8 cellular contexts compared by ENCODE assay signal in the genomic region with DNA sequence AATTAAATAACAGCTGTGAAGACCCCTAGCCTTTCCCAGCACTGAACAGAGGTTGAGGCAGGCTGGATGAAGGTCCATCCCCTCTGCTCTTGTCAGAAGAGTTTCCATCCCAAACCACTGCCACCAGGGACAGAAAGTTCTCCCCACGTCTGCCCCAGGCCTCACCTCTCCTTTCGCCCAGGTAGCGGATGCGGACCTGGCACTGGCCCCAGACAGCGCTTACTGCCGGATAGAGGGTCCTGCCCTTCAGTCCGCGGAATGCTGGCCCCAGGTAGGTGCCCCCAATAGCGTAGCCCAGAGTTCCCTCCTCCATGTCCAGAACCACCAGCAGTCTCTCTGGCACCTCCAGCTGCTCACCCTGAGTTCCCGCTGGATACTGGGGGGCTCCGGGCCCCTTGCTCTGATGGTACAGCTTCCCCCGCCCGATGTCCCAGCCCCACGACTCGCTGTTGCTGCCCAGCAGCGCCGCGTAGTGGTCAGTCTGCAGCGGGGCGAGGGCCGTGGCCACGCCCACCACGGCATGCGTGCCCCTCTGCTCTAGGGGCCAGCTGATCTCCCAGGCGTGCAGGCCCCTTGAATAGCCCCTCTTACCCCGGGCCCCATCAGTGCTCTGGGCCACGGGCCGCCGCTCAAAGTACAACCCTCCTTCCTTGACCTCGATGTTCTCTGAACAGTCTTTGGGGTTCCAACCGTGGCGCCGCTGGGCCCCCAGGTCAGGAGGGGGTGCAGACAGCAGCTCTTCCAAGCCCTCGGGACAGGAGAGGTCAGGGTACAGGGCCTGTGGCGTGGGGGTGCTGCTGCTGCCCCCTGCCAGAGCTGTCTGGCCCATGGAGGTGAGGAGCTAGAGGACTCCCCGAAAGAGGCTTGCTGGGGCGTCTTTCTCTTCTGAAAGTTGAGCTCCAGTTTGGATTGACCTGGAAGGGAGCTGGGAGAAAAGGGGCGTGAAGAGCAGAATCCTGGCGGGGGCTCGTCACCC. TPM values are rescaled to one million over a fixed set of nuclear protein-coding genes. Genes with fewer than 3 reads are reported as not detected.
DNase-seq lines count a peak whose midpoint lies in the region; ATAC-seq and TF ChIP-seq lines count a peak whose summit lies in the region.

No MANE protein-coding gene starts in this region.

- H3K27me3 ChIP-seq in Panc1 (ENCODE audit: control insufficient read depth, insufficient read depth, low read length) = no peaks in the 10 kb centered on the region

- intact Hi-C loops in Panc1 (cut with micrococcal nuclease; ENCODE audit: unreplicated experiment) = no loop called here

- POLR2A ChIA-PET in Panc1 (lab: Charles Lee) = interaction anchor here (0.5 to 0.6 kb wide), 3 partner anchors 19 to 338 kb away, joined by 3 to 8 read pairs (median 7); partner anchors contain the start of gene GAPDH

- peak overlapping the region; percentile 38 for H3K27ac Mint-ChIP-seq in nephron progenitor cell
- H3K27ac Mint-ChIP-seq in stimulated activated naive CD8-positive, alpha-beta T cell treated with anti-CD3 and anti-CD28 coated beads, Interleukin-15, Interleukin-2, amounts not matched to agents 100 ng/mL and 50 ng/mL, for 24 hours = peak overlapping the region; percentile 87

- H3K4me3 ChIP-seq in Panc1 (ENCODE audit: low read depth in 2 of 2, low read length in 2 of 2) (peak overlapping the region; percentile 75 to 84), fibroblast of the aortic adventitia (ENCODE audit: low read depth, low read length) (peak overlapping the region; percentile 91)

- H3K36me3 Mint-ChIP-seq in nephron progenitor cell (ENCODE audit: low read depth) = peaks cover 45% of the 10 kb centered on the region
- peaks cover 72% of the 10 kb centered on the region for H3K36me3 Mint-ChIP-seq in stimulated activated naive CD8-positive, alpha-beta T cell treated with anti-CD3 and anti-CD28 coated beads, Interleukin-15, Interleukin-2, amounts not matched to agents 100 ng/mL and 50 ng/mL, for 24 hours (ENCODE audit: low read depth)

- H3K27ac ChIP-seq in Panc1 (ENCODE audit: low read length) = peak overlapping the region; percentile 88

- ATAC-seq in Panc1 = peak; percentile 68

- DNase-seq in NCI-H2081 (lab: John Stamatoyannopoulos, UW) = peak; percentile 73 to 75
- no peak for DNase-seq in NCI-H2081 treated with DMSO at 0.1 percent for 48 hours (lab: John Stamatoyannopoulos, UW)
- DNase-seq in HT-29 (ENCODE audit: low spot score) = peak; percentile 88
- DNase-seq in Panc1 (ENCODE audit: low read depth, low spot score) = no peak
- DNase-seq in activated T-helper 9 cell treated with anti-CD3 and anti-CD28 coated beads, Interleukin-2, amount 50 U/mL, for 16 hours (ENCODE audit: low read depth) = peak; percentile 75
- peak; percentile 57 for DNase-seq in fibroblast of the aortic adventitia (ENCODE audit: low read depth)
- DNase-seq in nephron progenitor cell = peak; percentile 93

- CTCF ChIA-PET in Panc1 (lab: Charles Lee) = interaction anchor here (1.2 to 1.4 kb wide), 4 partner anchors 19 to 119 kb away, joined by 3 to 5 read pairs (median 4); partner anchors contain the start of genes CDCA3, MLF2, PTMS and USP5

- no peaks in the 10 kb centered on the region for H3K27me3 Mint-ChIP-seq in nephron progenitor cell (ENCODE audit: low read depth, poor library complexity)
- no peaks in the 10 kb centered on the region for H3K27me3 Mint-ChIP-seq in stimulated activated naive CD8-positive, alpha-beta T cell treated with anti-CD3 and anti-CD28 coated beads, Interleukin-15, Interleukin-2, amounts not matched to agents 100 ng/mL and 50 ng/mL, for 24 hours

- TF ChIP-seq CTCF in Panc1 (IDR thresholded peaks at IDR 0.05) (peak; percentile 96), fibroblast of the aortic adventitia (IDR thresholded peaks at IDR 0.05; ENCODE audit: insufficient read depth, low read length) (peak; percentile 100), nephron progenitor cell (IDR thresholded peaks at IDR 0.05) (peak; percentile 95)

- H3K36me3 ChIP-seq in Panc1 (ENCODE audit: control insufficient read depth, insufficient read depth, low read length) = peaks cover 6% of the 10 kb centered on the region; the same call in 1 of the 2 replicates

- peak overlapping the region; percentile 89 for H3K4me3 Mint-ChIP-seq in nephron progenitor cell
- H3K4me3 Mint-ChIP-seq in stimulated activated naive CD8-positive, alpha-beta T cell treated with anti-CD3 and anti-CD28 coated beads, Interleukin-15, Interleukin-2, amounts not matched to agents 100 ng/mL and 50 ng/mL, for 24 hours = peak overlapping the region; percentile 94

- peaks cover 23% of the 10 kb centered on the region for H3K4me1 ChIP-seq in Panc1 (ENCODE audit: control insufficient read depth, insufficient read depth, low read length)

- H3K9me3 Mint-ChIP-seq in nephron progenitor cell = no peaks in the 10 kb centered on the region
- H3K9me3 Mint-ChIP-seq in stimulated activated naive CD8-positive, alpha-beta T cell treated with anti-CD3 and anti-CD28 coated beads, Interleukin-15, Interleukin-2, amounts not matched to agents 100 ng/mL and 50 ng/mL, for 24 hours = no peaks in the 10 kb centered on the region

- in situ Hi-C loops in Panc1 (cut with HindIII; ENCODE audit: low pct_unique_long_range_greater_than_20kb, low sequenced_read_pairs) = no loop called here

- BruUV-seq in Panc1 (replicated peaks; lab: Mats Ljungman, UMichigan) = TSS peak; percentile 95

- H3K4me1 Mint-ChIP-seq in nephron progenitor cell = peaks cover 48% of the 10 kb centered on the region
- peaks cover 58% of the 10 kb centered on the region for H3K4me1 Mint-ChIP-seq in stimulated activated naive CD8-positive, alpha-beta T cell treated with anti-CD3 and anti-CD28 coated beads, Interleukin-15, Interleukin-2, amounts not matched to agents 100 ng/mL and 50 ng/mL, for 24 hours (ENCODE audit: low read depth)

- H3K9me3 ChIP-seq in Panc1 (ENCODE audit: control insufficient read depth, insufficient read depth, low read depth, low read length) = no peaks in the 10 kb centered on the region

RNA-seq across cellular contexts. Expression of gene SPSB2, which starts 0.7 kb away (rescaled TPM):
- total RNA-seq in HT-29 (2014; rRNA removed; shearing (Covaris generic)) = 20.2 and 21.0 TPM in 2 replicates
- 11.6 TPM for total RNA-seq in Panc1 (2021; ENCODE audit: unreplicated experiment)
- polyA plus RNA-seq in Panc1 (2012; ENCODE audit: insufficient read length) = 10.6 TPM
- 3.3 and 8.0 TPM in 2 replicates for total RNA-seq in fibroblast of the aortic adventitia (ENCODE audit: low replicate concordance)

RNA-seq across cellular contexts. Expression of gene TPI1, which starts 5.0 kb away (rescaled TPM):
- total RNA-seq in HT-29 (2014; rRNA removed; shearing (Covaris generic)) = 1,358 and 1,438 TPM in 2 replicates
- total RNA-seq in Panc1 (2021; ENCODE audit: unreplicated experiment) (693 TPM), fibroblast of the aortic adventitia (ENCODE audit: low replicate concordance) (183 and 680 TPM in 2 replicates)
- polyA plus RNA-seq in Panc1 (2012; ENCODE audit: insufficient read length) = 1,013 TPM

RNA-seq across cellular contexts. Expression of gene USP5, which starts 20.4 kb away (rescaled TPM):
- total RNA-seq in HT-29 (2014; rRNA removed; shearing (Covaris generic)) = 122 and 136 TPM in 2 replicates
- total RNA-seq in Panc1 (2021; ENCODE audit: unreplicated experiment) (104 TPM), fibroblast of the aortic adventitia (ENCODE audit: low replicate concordance) (84.0 and 140 TPM in 2 replicates)
- 72.1 TPM for polyA plus RNA-seq in Panc1 (2012; ENCODE audit: insufficient read length)

RNA-seq across cellular contexts. Expression of gene CDCA3, which starts 21.3 kb away (rescaled TPM):
- 95.5 and 126 TPM in 2 replicates for total RNA-seq in HT-29 (2014; rRNA removed; shearing (Covaris generic))
- total RNA-seq in Panc1 (2021; ENCODE audit: unreplicated experiment) (59.0 TPM), fibroblast of the aortic adventitia (ENCODE audit: low replicate concordance) (23.5 TPM in 1 of 2 replicates, not detected in the other)
- 33.8 TPM for polyA plus RNA-seq in Panc1 (2012; ENCODE audit: insufficient read length)

RNA-seq across cellular contexts. Expression of gene GNB3, which starts 31.6 kb away (rescaled TPM):
- 0.97 TPM in 1 of 2 replicates, not detected in the other for total RNA-seq in HT-29 (2014; rRNA removed; shearing (Covaris generic))
- 0.21 TPM for total RNA-seq in Panc1 (2021; ENCODE audit: unreplicated experiment)
- polyA plus RNA-seq in Panc1 (2012; ENCODE audit: insufficient read length) = 1.1 TPM
- 3.4 TPM in 2 replicates for total RNA-seq in fibroblast of the aortic adventitia (ENCODE audit: low replicate concordance)

Comparison
In these comparisons a context has a peak if more than half of its experiments do, and no peak if none do; other contexts are left out.
1. DNase-seq: peak in NCI-H2081 (2 of 2), HT-29 (single experiment), activated T-helper 9 cell treated with anti-CD3 and anti-CD28 coated beads, Interleukin-2, amount 50 U/mL, for 16 hours (single experiment), fibroblast of the aortic adventitia (single experiment) and nephron progenitor cell (single experiment); none in NCI-H2081 treated with DMSO at 0.1 percent for 48 hours (single experiment) and Panc1 (single experiment).
2. Peak in every context shown above with its lines, with median percentiles within 50 percentile points of each other: CTCF ChIP-seq.